ENCODE assay signal across 9 cellular contexts in genomic region chr22:18056161-18056666, GRCh38. TPM values are rescaled to one million over a fixed set of nuclear protein-coding genes. Genes with fewer than 3 reads are reported as not detected.
DNase-seq lines count a peak whose midpoint lies in the region; ATAC-seq, FAIRE-seq and TF ChIP-seq lines count a peak whose summit lies in the region.
"Had no signal": no experiment of that assay in that cellular context is flagged by ENCODE, and none has a peak within 500 bp of the region (broad histone marks: within the 10 kb centered on the region; RNA-seq: fewer than 3 reads in every experiment).

No MANE protein-coding gene starts in this region.

- peak overlapping the region; percentile 18 for H3K4me2 ChIP-seq in keratinocyte (ENCODE audit: control insufficient read depth, extremely low read depth, insufficient read depth, low read depth, low read length)

- H3K9me3 ChIP-seq in BE2C = no peaks in the 10 kb centered on the region
- no peaks in the 10 kb centered on the region for H3K9me3 ChIP-seq in keratinocyte (ENCODE audit: control insufficient read depth, low read depth, low read length)
- no peaks in the 10 kb centered on the region for H3K9me3 ChIP-seq in thoracic aorta

- DNase-seq in BE2C = peak; percentile 58
- no peak for DNase-seq in keratinocyte (ENCODE audit: low read depth, low spot score)
- DNase-seq in thoracic aorta (ENCODE audit: low spot score) = no peak
- DNase-seq in ureter (ENCODE audit: low spot score) = no peak
- no peak for DNase-seq in SHP77 treated with DMSO at 0.1 percent for 48 hours (lab: John Stamatoyannopoulos, UW)

- H3K79me2 ChIP-seq in keratinocyte (ENCODE audit: control insufficient read depth, insufficient read depth, low read length) = no peaks in the 10 kb centered on the region

- dilution Hi-C loops in keratinocyte (cut with MboI; ENCODE audit: extremely low pct_ligation_motif_present, low sequenced_read_pairs) = no loop called here

- H3K27ac ChIP-seq in angular gyrus (ENCODE audit: low read depth, low read length) (peak overlapping the region; percentile 97), keratinocyte (ENCODE audit: control insufficient read depth, insufficient read depth, low read length) (peak overlapping the region; percentile 59), thoracic aorta (peak overlapping the region; percentile 86 to 87)
- H3K27ac ChIP-seq: cardiac muscle cell had no signal

- H3K4me3 ChIP-seq in BE2C (ENCODE audit: low read depth, low read length) (no peak overlapping the region), keratinocyte (ENCODE audit: control insufficient read depth in 2 of 3, extremely low read depth in 1 of 3, insufficient read depth in 2 of 3, low read depth in 1 of 3, low read length in 3 of 3) (no peak overlapping the region), thoracic aorta (no peak overlapping the region)
- H3K4me3 ChIP-seq: cardiac muscle cell had no signal

- FAIRE-seq in keratinocyte (lab: Jason Lieb, UNC) = no peak

- no peaks in the 10 kb centered on the region for H3K9me1 ChIP-seq in keratinocyte (ENCODE audit: control insufficient read depth, extremely low read depth, insufficient read depth, low read length)

- H3K27me3 ChIP-seq in BE2C (no peaks in the 10 kb centered on the region), keratinocyte (ENCODE audit: control insufficient read depth, extremely low read depth, insufficient read depth, low read length) (no peaks in the 10 kb centered on the region), thoracic aorta (replicated peaks; ENCODE audit: insufficient read depth) (no peaks in the 10 kb centered on the region)
- H3K27me3 ChIP-seq: cardiac muscle cell had no signal

- ATAC-seq in HG03469 (IDR thresholded peaks at IDR 0.05; ENCODE audit: unreplicated experiment) (peak; percentile 26), thoracic aorta (ENCODE audit: insufficient number of reproducible peaks, low FRiP score, low read depth) (peak; percentile 36), HG02885 (IDR thresholded peaks at IDR 0.05; ENCODE audit: poor library complexity, unreplicated experiment) (no peak)

- peak overlapping the region; percentile 68 for H2AFZ ChIP-seq in keratinocyte (ENCODE audit: control insufficient read depth, low read length)

- peak overlapping the region; percentile 59 for H3K9ac ChIP-seq in keratinocyte (ENCODE audit: control insufficient read depth, extremely low read depth, insufficient read depth, low read length)

- TF ChIP-seq CTCF in BE2C (IDR thresholded peaks at IDR 0.05; ENCODE audit: low read depth, low read length) (no peak), keratinocyte (optimal IDR thresholded peaks at IDR 0.05 in 1 of 3, IDR thresholded peaks at IDR 0.05 in 1 of 3, conservative IDR thresholded peaks at IDR 0.05 in 1 of 3; ENCODE audit: extremely low read depth in 1 of 3, insufficient read depth in 2 of 3, low read length in 3 of 3) (no peak), thoracic aorta (IDR thresholded peaks at IDR 0.05) (no peak)

- no peaks in the 10 kb centered on the region for H3K36me3 ChIP-seq in BE2C
- H3K36me3 ChIP-seq in keratinocyte (ENCODE audit: control insufficient read depth in 2 of 2, extremely low read depth in 1 of 2, insufficient read depth in 2 of 2, low read length in 2 of 2) = no peaks in the 10 kb centered on the region
- H3K36me3 ChIP-seq in thoracic aorta = no peaks in the 10 kb centered on the region
- H3K36me3 ChIP-seq: cardiac muscle cell had no signal

- no peaks in the 10 kb centered on the region for H4K20me1 ChIP-seq in keratinocyte (ENCODE audit: control insufficient read depth, extremely low read depth, insufficient read depth, low read length)

- H3K4me1 ChIP-seq in BE2C = peaks cover 8% of the 10 kb centered on the region
- peaks cover 33% of the 10 kb centered on the region for H3K4me1 ChIP-seq in keratinocyte (ENCODE audit: control insufficient read depth, extremely low read depth, insufficient read depth, low read length)
- H3K4me1 ChIP-seq in thoracic aorta (ENCODE audit: control insufficient read depth in 1 of 2, low read depth in 2 of 2) = peaks cover 16 to 38% of the 10 kb centered on the region in 2 donors

RNA-seq across cellular contexts. Expression of gene PEX26, which starts 21.6 kb away (rescaled TPM):
- polyA plus RNA-seq in BE2C (2012; ENCODE audit: insufficient read depth, insufficient read length, low read depth) = 15.3 TPM
- 20.8 to 25.7 TPM (median 23.0 TPM) in 3 replicates for polyA plus RNA-seq in keratinocyte
- polyA plus RNA-seq in keratinocyte (2011; ENCODE audit: low read depth) = 1.5 TPM
- polyA plus RNA-seq in keratinocyte (2011; cell fraction: cytosol; rRNA removed) = 23.0 and 25.0 TPM in 2 replicates
- 27.1 and 31.4 TPM in 2 replicates for polyA plus RNA-seq in keratinocyte (2011; cell fraction: nucleus; rRNA removed)
- polyA plus RNA-seq in keratinocyte (2012; ENCODE audit: low replicate concordance) = 9.4 and 31.3 TPM in 2 replicates
- polyA minus RNA-seq in keratinocyte = 36.8 to 71.0 TPM (median 38.8 TPM) in 3 replicates
- 22.3 TPM for polyA minus RNA-seq in keratinocyte (2011; cell fraction: cytosol; rRNA and poly(A)+ RNA removed)
- polyA minus RNA-seq in keratinocyte (2011; cell fraction: nucleus; rRNA and poly(A)+ RNA removed) = 13.1 and 20.6 TPM in 2 replicates
- 10 to 100 TPM; 39.1 to 46.0 TPM for total RNA-seq in thoracic aorta
- total RNA-seq in ureter = 43.7 TPM

RNA-seq across cellular contexts. Expression of gene MICAL3, which starts 31.9 kb away (rescaled TPM):
- polyA plus RNA-seq in BE2C (2012; ENCODE audit: insufficient read depth, insufficient read length, low read depth) = 34.3 TPM
- polyA plus RNA-seq in keratinocyte = 22.5 to 50.2 TPM (median 27.9 TPM) in 3 replicates
- 17.8 TPM for polyA plus RNA-seq in keratinocyte (2011; ENCODE audit: low read depth)
- polyA plus RNA-seq in keratinocyte (2011; cell fraction: cytosol; rRNA removed) = 21.5 and 22.1 TPM in 2 replicates
- polyA plus RNA-seq in keratinocyte (2011; cell fraction: nucleus; rRNA removed) = 128 and 137 TPM in 2 replicates
- polyA plus RNA-seq in keratinocyte (2012; ENCODE audit: low replicate concordance) = 12.1 and 50.2 TPM in 2 replicates
- polyA minus RNA-seq in keratinocyte = 35.6 to 129 TPM (median 77.2 TPM) in 3 replicates
- polyA minus RNA-seq in keratinocyte (2011; cell fraction: cytosol; rRNA and poly(A)+ RNA removed) = 19.6 TPM
- 57.6 and 129 TPM in 2 replicates for polyA minus RNA-seq in keratinocyte (2011; cell fraction: nucleus; rRNA and poly(A)+ RNA removed)
- 10 to 100 TPM; 45.2 to 78.0 TPM for total RNA-seq in thoracic aorta
- 67.1 TPM for total RNA-seq in ureter

RNA-seq across cellular contexts. Expression of gene TUBA8, which starts 54.4 kb away (rescaled TPM):
- polyA plus RNA-seq in BE2C (2012; ENCODE audit: insufficient read depth, insufficient read length, low read depth) = 1.9 TPM
- polyA plus RNA-seq in keratinocyte = 0.35 to 0.49 TPM (median 0.41 TPM) in 3 replicates
- 0.24 TPM for polyA plus RNA-seq in keratinocyte (2011; ENCODE audit: low read depth)
- 0.42 and 0.43 TPM in 2 replicates for polyA plus RNA-seq in keratinocyte (2011; cell fraction: cytosol; rRNA removed)
- polyA plus RNA-seq in keratinocyte (2011; cell fraction: nucleus; rRNA removed) = 0.65 and 1.5 TPM in 2 replicates
- 0.24 and 0.51 TPM in 2 replicates for polyA plus RNA-seq in keratinocyte (2012; ENCODE audit: low replicate concordance)
- 0.76 to 0.86 TPM in 2 of 3 replicates, not detected in the other for polyA minus RNA-seq in keratinocyte
- not detected for polyA minus RNA-seq in keratinocyte (2011; cell fraction: cytosol; rRNA and poly(A)+ RNA removed)
- polyA minus RNA-seq in keratinocyte (2011; cell fraction: nucleus; rRNA and poly(A)+ RNA removed) = 0.93 and 1.2 TPM in 2 replicates
- total RNA-seq in thoracic aorta (1 to 10 TPM in 1 of 2 donors, under 1 TPM in 1; 0.41 to 2.2 TPM), ureter (2.6 TPM)
